In the genomic region with DNA sequence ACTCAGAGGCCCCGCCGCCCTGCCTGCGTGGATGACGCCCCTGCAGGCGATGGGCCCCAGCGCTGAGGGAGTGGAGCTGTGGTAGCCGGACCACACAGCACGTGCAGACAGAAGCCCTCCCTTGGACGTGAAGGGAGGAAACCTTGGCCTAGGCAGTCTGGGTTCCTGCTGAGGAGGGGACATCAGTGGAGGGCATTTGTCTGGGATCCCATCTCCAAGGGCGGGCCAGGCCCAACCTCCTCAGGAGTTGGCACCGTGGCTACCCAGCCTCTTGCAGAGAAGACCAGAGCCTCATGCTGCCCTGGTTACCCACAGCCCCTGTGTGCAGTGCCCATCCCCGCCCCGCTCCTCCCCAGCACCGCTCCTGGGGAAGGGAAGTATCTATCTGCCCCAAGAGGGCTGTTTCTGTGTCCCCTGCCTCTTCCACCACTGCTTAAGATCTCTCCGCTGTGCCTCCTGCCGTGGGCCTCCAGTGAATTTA, we compare ENCODE assay signal across 26 cellular contexts.
"Had no signal": no experiment of that assay in that cellular context is flagged by ENCODE, and none has a peak within 500 bp of the region (broad histone marks: within the 10 kb centered on the region; RNA-seq: fewer than 3 reads in every experiment).

No MANE protein-coding gene starts in this region.

- ATAC-seq: activated CD8-positive, alpha-beta memory T cell treated with anti-CD3 and anti-CD28 coated beads, Interleukin-2, amount 10 ng/mL, durations not matched to agents 7 days and 5 days; body of pancreas; Panc1; T-helper 17 cell had no signal

- H3K27me3 Mint-ChIP-seq: activated B cell treated with CpG ODN at 0.5 μM for 24 hours; activated CD4-positive, alpha-beta T cell treated with anti-CD3 and anti-CD28 coated beads, Interleukin-2, amount 10 ng/mL, durations not matched to agents 24 days and 14 days; activated naive CD4-positive, alpha-beta T cell treated with anti-CD3 and anti-CD28 coated beads, Interleukin-2, amount 50 U/mL, for 24 hours; activated T-cell treated with anti-CD3 and anti-CD28 coated beads, Interleukin-2, amount 50 U/mL, for 24 hours had no signal

- H3K9me3 ChIP-seq: body of pancreas had no signal

- H3K4me1 ChIP-seq: body of pancreas had no signal

- H3K27ac Mint-ChIP-seq: activated B cell treated with CpG ODN at 0.5 μM for 24 hours; activated CD4-positive, alpha-beta T cell treated with anti-CD3 and anti-CD28 coated beads, Interleukin-2, amount 10 ng/mL, durations not matched to agents 24 days and 14 days; activated CD8-positive, alpha-beta memory T cell treated with anti-CD3 and anti-CD28 coated beads, Interleukin-2, amount 10 ng/mL, durations not matched to agents 7 days and 5 days; activated naive CD4-positive, alpha-beta T cell treated with anti-CD3 and anti-CD28 coated beads, Interleukin-2, amount 50 U/mL, for 24 hours; activated T-cell treated with anti-CD3 and anti-CD28 coated beads, Interleukin-2, amount 50 U/mL, for 24 hours; activated T-helper 1 cell treated with anti-CD3 and anti-CD28 coated beads, Interleukin-12 subunit alpha, Interleukin-12 subunit beta, Interleukin-2, Interleukin-4 antibody, amounts not matched to agents 30 ng/mL and 10 ng/mL and 1 ng/mL, durations not matched to agents 14 hours and 24 hours and 36 hours; T-helper 17 cell had no signal

- H3K4me3 ChIP-seq: body of pancreas had no signal

- H3K9me3 Mint-ChIP-seq: activated naive CD4-positive, alpha-beta T cell treated with anti-CD3 and anti-CD28 coated beads, Interleukin-2, amount 50 U/mL, for 24 hours had no signal

- H3K27ac ChIP-seq: body of pancreas had no signal

- H3K27me3 ChIP-seq: body of pancreas had no signal

- H3K4me1 Mint-ChIP-seq: activated B cell treated with CpG ODN at 0.5 μM for 24 hours; activated CD4-positive, alpha-beta T cell treated with anti-CD3 and anti-CD28 coated beads, Interleukin-2, amount 10 ng/mL, durations not matched to agents 24 days and 14 days; activated CD8-positive, alpha-beta memory T cell treated with anti-CD3 and anti-CD28 coated beads, Interleukin-2, amount 10 ng/mL, durations not matched to agents 7 days and 5 days; activated naive CD4-positive, alpha-beta T cell treated with anti-CD3 and anti-CD28 coated beads, Interleukin-2, amount 50 U/mL, for 24 hours had no signal

- DNase-seq: activated B cell treated with CpG ODN at 0.5 μM for 24 hours; activated CD4-positive, alpha-beta T cell treated with anti-CD3 and anti-CD28 coated beads for 1 hour; activated CD4-positive, alpha-beta T cell treated with anti-CD3 and anti-CD28 coated beads, Interleukin-2, amount 10 ng/mL, durations not matched to agents 24 days and 14 days; activated CD4-positive, alpha-beta T cell treated with anti-CD3 and anti-CD28 coated beads, Interleukin-2, amount 50 U/mL, for 48 hours; activated CD8-positive, alpha-beta memory T cell treated with anti-CD3 and anti-CD28 coated beads, Interleukin-2, amount 10 ng/mL, durations not matched to agents 7 days and 5 days; activated effector memory CD4-positive, alpha-beta T cell treated with Interleukin-2 at 50 U/mL for 16 hours; activated naive CD4-positive, alpha-beta T cell; activated T-cell treated with anti-CD3 and anti-CD28 coated beads, Interleukin-2, amount 50 U/mL, for 24 hours; body of pancreas; IMR-90; KBM-7; NCI-H1048; NCI-H1417; NCI-H1930; NCI-H345; NCI-H510A; NCI-H69; NK-92 treated with Interleukin-12 subunit alpha and Interleukin-12 subunit beta, amount 100 ng/mL, for 24 hours; OCI-M1; RPMI8226; SHP77; T-helper 17 cell; T-helper 9 cell had no signal

- H3K36me3 Mint-ChIP-seq: activated CD8-positive, alpha-beta memory T cell treated with anti-CD3 and anti-CD28 coated beads, Interleukin-2, amount 10 ng/mL, durations not matched to agents 7 days and 5 days had no signal

- H3K4me3 Mint-ChIP-seq: activated B cell treated with CpG ODN at 0.5 μM for 24 hours; activated CD4-positive, alpha-beta T cell treated with anti-CD3 and anti-CD28 coated beads, Interleukin-2, amount 10 ng/mL, durations not matched to agents 24 days and 14 days; activated CD8-positive, alpha-beta memory T cell treated with anti-CD3 and anti-CD28 coated beads, Interleukin-2, amount 10 ng/mL, durations not matched to agents 7 days and 5 days; activated naive CD4-positive, alpha-beta T cell treated with anti-CD3 and anti-CD28 coated beads, Interleukin-2, amount 50 U/mL, for 24 hours; activated T-cell treated with anti-CD3 and anti-CD28 coated beads, Interleukin-2, amount 50 U/mL, for 24 hours; activated T-helper 1 cell treated with anti-CD3 and anti-CD28 coated beads, Interleukin-12 subunit alpha, Interleukin-12 subunit beta, Interleukin-2, Interleukin-4 antibody, amounts not matched to agents 30 ng/mL and 10 ng/mL and 1 ng/mL, durations not matched to agents 14 hours and 24 hours and 36 hours; T-helper 17 cell had no signal
